In the genomic region with DNA sequence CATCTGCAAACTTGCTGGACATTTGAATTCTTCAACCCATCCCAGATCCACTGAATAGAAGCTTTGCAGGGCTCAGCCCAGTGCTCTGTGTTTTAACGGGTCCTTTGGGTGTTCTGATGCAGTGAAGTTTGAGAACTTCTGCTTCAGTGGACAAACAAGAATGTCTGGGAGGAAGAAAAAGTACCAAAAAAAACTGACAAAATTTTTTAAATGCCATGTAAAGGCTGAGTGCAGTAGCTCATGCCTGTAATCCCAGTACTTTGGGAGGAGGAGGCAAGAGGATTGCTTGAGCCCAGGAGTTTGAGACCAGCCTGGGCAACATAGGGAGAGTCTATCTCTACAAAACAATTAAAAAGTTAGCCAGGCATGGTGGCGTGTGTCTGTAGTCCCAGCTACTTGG, we compare ENCODE assay signal across 16 cellular contexts.
"Had no signal": no experiment of that assay in that cellular context is flagged by ENCODE, and none has a peak within 500 bp of the region (broad histone marks: within the 10 kb centered on the region; RNA-seq: fewer than 3 reads in every experiment).

No MANE protein-coding gene starts in this region.

- H3K36me3 Mint-ChIP-seq: naive thymus-derived CD8-positive, alpha-beta T cell; neural progenitor cell had no signal

- H3K9me3 Mint-ChIP-seq: activated CD4-positive, alpha-beta memory T cell treated with anti-CD3 and anti-CD28 coated beads, Interleukin-2, amount 10 ng/mL, durations not matched to agents 7 days and 5 days; activated CD4-positive, alpha-beta T cell treated with anti-CD3 and anti-CD28 coated beads, Interleukin-2, amount 10 ng/mL, durations not matched to agents 24 days and 14 days; activated naive CD4-positive, alpha-beta T cell treated with anti-CD3 and anti-CD28 coated beads, Interleukin-2, amount 50 U/mL, for 72 hours; activated T-cell treated with anti-CD3 and anti-CD28 coated beads, Interleukin-2, amount 50 U/mL, for 72 hours; naive thymus-derived CD8-positive, alpha-beta T cell had no signal

- H3K27ac ChIP-seq: heart right ventricle, lower lobe of right lung, neural progenitor cell, ovary, prostate gland, thyroid gland had no signal

- H3K4me3 ChIP-seq: heart right ventricle, lower lobe of right lung, neural progenitor cell, ovary, prostate gland, thyroid gland had no signal

- H2AFZ ChIP-seq: neural progenitor cell had no signal

- H3K36me3 ChIP-seq: heart right ventricle, lower lobe of right lung, neural progenitor cell, ovary, prostate gland, thyroid gland had no signal

- H3K9ac ChIP-seq: neural progenitor cell had no signal

- DNase-seq: activated CD4-positive, alpha-beta memory T cell treated with anti-CD3 and anti-CD28 coated beads, Interleukin-2, amount 10 ng/mL, durations not matched to agents 7 days and 5 days; amniotic stem cell; cerebellar nuclear complex; heart right ventricle; lower lobe of right lung; ovary; right cardiac atrium; SW 1271 had no signal

- H3K4me2 ChIP-seq: neural progenitor cell had no signal

- H3K4me3 Mint-ChIP-seq: activated CD4-positive, alpha-beta memory T cell treated with anti-CD3 and anti-CD28 coated beads, Interleukin-2, amount 10 ng/mL, durations not matched to agents 7 days and 5 days; activated CD4-positive, alpha-beta T cell treated with anti-CD3 and anti-CD28 coated beads, Interleukin-2, amount 10 ng/mL, durations not matched to agents 24 days and 14 days; neural progenitor cell had no signal

- ATAC-seq: heart right ventricle, lower lobe of right lung, right cardiac atrium had no signal

- H3K27me3 ChIP-seq: neural progenitor cell, ovary, thyroid gland had no signal

- H3K27ac Mint-ChIP-seq: activated CD4-positive, alpha-beta memory T cell treated with anti-CD3 and anti-CD28 coated beads, Interleukin-2, amount 10 ng/mL, durations not matched to agents 7 days and 5 days; activated CD4-positive, alpha-beta T cell treated with anti-CD3 and anti-CD28 coated beads, Interleukin-2, amount 10 ng/mL, durations not matched to agents 24 days and 14 days; activated naive CD4-positive, alpha-beta T cell treated with anti-CD3 and anti-CD28 coated beads, Interleukin-2, amount 50 U/mL, for 72 hours; activated T-cell treated with anti-CD3 and anti-CD28 coated beads, Interleukin-2, amount 50 U/mL, for 72 hours; T-helper 17 cell had no signal

- H3K4me1 ChIP-seq: heart right ventricle, lower lobe of right lung, prostate gland had no signal

- H3K9me3 ChIP-seq: heart right ventricle, lower lobe of right lung, ovary, prostate gland, thyroid gland had no signal
